Comparison of ENCODE assay signal across 25 cellular contexts in genomic region chr10:112173201-112173600, GRCh38.
"Had no signal": no experiment of that assay in that cellular context is flagged by ENCODE, and none has a peak within 500 bp of the region (broad histone marks: within the 10 kb centered on the region; RNA-seq: fewer than 3 reads in every experiment).

No MANE protein-coding gene starts in this region.

- H3K36me3 ChIP-seq: ovary had no signal

- H3K27ac ChIP-seq: left lung, lower lobe of right lung, ovary, right atrium auricular region, right lobe of liver, skin epidermis, spleen, testis, thyroid gland, transverse colon, upper lobe of left lung had no signal

- FAIRE-seq: keratinocyte had no signal

- ATAC-seq: left cardiac atrium; left lung; lower lobe of right lung; naive thymus-derived CD4-positive, alpha-beta T cell; natural killer cell treated with Interleukin-12 subunit alpha and Interleukin-12 subunit beta and Interleukin-15 and Interleukin-18, amount 100 ng/mL, for 72 hours; stimulated activated memory B cell treated with anti-CD40 and anti-IgM and Interleukin-4, amounts not matched to agents 10 μg/mL and 1 μg/mL and 100 μg/mL, for 72 hours; stimulated activated naive CD8-positive, alpha-beta T cell treated with anti-CD3 and anti-CD28 coated beads, Interleukin-15, amount 100 ng/mL, for 72 hours had no signal

- H3K9me3 ChIP-seq: left lung, lower lobe of right lung, ovary, right atrium auricular region, right lobe of liver, spleen, testis, thyroid gland, transverse colon, upper lobe of left lung had no signal

- H3K27me3 ChIP-seq: left lung, ovary, right atrium auricular region, right lobe of liver, spleen, testis, thyroid gland, transverse colon, upper lobe of left lung had no signal

- H3K4me3 ChIP-seq: left lung, lower lobe of right lung, ovary, right atrium auricular region, right lobe of liver, skin epidermis, spleen, testis, thyroid gland, transverse colon, upper lobe of left lung had no signal

- H3K4me1 ChIP-seq: left lung, spleen, testis, thyroid gland, upper lobe of left lung had no signal

- DNase-seq: head of caudate nucleus; hippocampal formation; kidney glomerular epithelial cell; left cardiac atrium; left lung; lower lobe of right lung; mammary epithelial cell; mesendoderm; naive thymus-derived CD4-positive, alpha-beta T cell; ovary; right lobe of liver; spleen; stimulated activated CD4-positive, alpha-beta T cell treated with anti-CD3 and anti-CD28 coated beads, Interleukin-4, amount 100 ng/mL, for 24 hours; stimulated activated CD8-positive, alpha-beta memory T cell treated with anti-CD3 and anti-CD28 coated beads, Interleukin-4, amount 100 ng/mL, for 48 hours; stimulated activated naive CD4-positive, alpha-beta T cell treated with Interleukin-2 at 50 U/mL for 16 hours; stimulated activated naive CD8-positive, alpha-beta T cell treated with anti-CD3 and anti-CD28 coated beads, Interleukin-15, amount 100 ng/mL, for 72 hours; testis; thyroid gland; transverse colon; upper lobe of left lung had no signal
